8 cellular contexts compared by ENCODE assay signal in genomic region chr9:128552153-128552743, GRCh38. TPM values are rescaled to one million over a fixed set of nuclear protein-coding genes. Genes with fewer than 3 reads are reported as not detected.
DNase-seq lines count a peak whose midpoint lies in the region; ATAC-seq, FAIRE-seq and TF ChIP-seq lines count a peak whose summit lies in the region.

Gene SPTAN1, plus strand, starts transcription at chr9:128552587. Its CDS starts 14,154 bp downstream, at chr9:128566741.

- CTCF ChIA-PET in WTC11 (lab: Charles Lee) = interaction anchor here (0.6 to 4.0 kb wide), 8 partner anchors 31 to 266 kb away, joined by 3 to 26 read pairs (median 4); partner anchors contain the start of genes CERCAM, COQ4 and ENDOG

- peak within 1 kb of the TSS; percentile 93 to 99 (median 97) for H3K27ac ChIP-seq in spleen

- POLR2A ChIA-PET in WTC11 (lab: Charles Lee) = interaction anchor here (1.0 to 1.8 kb wide), 5 partner anchors 10 to 137 kb away, joined by 3 to 5 read pairs (median 3); partner anchors contain the start of genes GLE1 and SET

- TF ChIP-seq POLR2A in GM18951 (IDR thresholded peaks at IDR 0.05; ENCODE audit: extremely low read depth, insufficient read depth, insufficient read length) = peak; percentile 100
- TF ChIP-seq POLR2A in spleen (IDR thresholded peaks at IDR 0.05) = peak; percentile 86 to 96 (median 93)

- H3K27me3 ChIP-seq in bronchial epithelial cell (ENCODE audit: control insufficient read depth, insufficient read depth, low read length) = no peaks in the 10 kb centered on the region
- no peaks in the 10 kb centered on the region for H3K27me3 ChIP-seq in spleen (replicated peaks in 1 of 7)

- no peaks in the 10 kb centered on the region for H3K9me3 ChIP-seq in spleen

- peak; percentile 99 for DNase-seq in AG08396 (ENCODE audit: low spot score)
- DNase-seq in NCI-H226 = peak; percentile 95
- peak; percentile 96 for DNase-seq in WTC11 (ENCODE audit: low spot score)
- peak; percentile 77 for DNase-seq in bronchial epithelial cell (ENCODE audit: low read depth)
- peak; percentile 91 for DNase-seq in inferior parietal cortex (ENCODE audit: extremely low spot score)
- DNase-seq in spleen = peak; percentile 98

- intact Hi-C loops in spleen (cut with DNase I; ENCODE audit: low total_unique reads) = loop anchor here (10.0 kb wide), 1 partner anchor 47 kb away; the partner anchor contains the start of gene GLE1

- peaks cover 31% of the 10 kb centered on the region for H3K4me1 Mint-ChIP-seq in WTC11

- TF ChIP-seq CTCF in WTC11 (IDR thresholded peaks at IDR 0.05) (no peak), bronchial epithelial cell (IDR thresholded peaks at IDR 0.05; ENCODE audit: insufficient read depth, low read length, severe bottlenecking) (peak; percentile 5), spleen (IDR thresholded peaks at IDR 0.05 in 8 of 11, conservative IDR thresholded peaks at IDR 0.05 in 3 of 11) (peak in 7 of 11 experiments; percentile 15 to 46 (median 25))

- in situ Hi-C loops in GM18951 (cut with MboI; ENCODE audit: low sequenced_read_pairs, unreplicated experiment) = no loop called here

- H3K36me3 Mint-ChIP-seq in WTC11 = no peaks in the 10 kb centered on the region

- H3K27ac Mint-ChIP-seq in WTC11 = peak within 1 kb of the TSS; percentile 99

- H3K36me3 ChIP-seq in bronchial epithelial cell (ENCODE audit: control insufficient read depth, insufficient read depth, low read length) (no peaks in the 10 kb centered on the region), spleen (no peaks in the 10 kb centered on the region)

- H3K4me3 ChIP-seq in bronchial epithelial cell (ENCODE audit: low read depth, low read length) (peak within 1 kb of the TSS; percentile 75), spleen (peak within 1 kb of the TSS; percentile 84 to 97 (median 92))

- H3K9me3 Mint-ChIP-seq in WTC11 = no peaks in the 10 kb centered on the region

- ATAC-seq in HG03159 (IDR thresholded peaks at IDR 0.05; ENCODE audit: unreplicated experiment) (peak; percentile 68), WTC11 (peak; percentile 85)

- 0 to 1% (median 1%) methylated on average over 27 to 81 of the region's 81 CpGs for WGBS in spleen, 5 donors

- H3K27me3 Mint-ChIP-seq in WTC11 (ENCODE audit: low read depth) = peaks cover 3% of the 10 kb centered on the region; the same call in 1 of the 2 replicates

- H3K4me3 Mint-ChIP-seq in WTC11 = peak within 1 kb of the TSS; percentile 92

- H3K4me1 ChIP-seq in spleen = peaks cover 33 to 72% (median 63%) of the 10 kb centered on the region in 6 donors

- no peak for FAIRE-seq in bronchial epithelial cell (lab: Jason Lieb, UNC)

TF ChIP-seq in WTC11, 78 proteins besides CTCF, POLR2A, EP300 and RAD21:
- TF ChIP-seq SP1 (CRISPR knock-in tag; conservative IDR thresholded peaks at IDR 0.05) = peak; percentile 69
- TF ChIP-seq AR (CRISPR knock-in tag; IDR thresholded peaks at IDR 0.05) = no peak
- TF ChIP-seq CBFB (CRISPR knock-in tag; IDR thresholded peaks at IDR 0.05; ENCODE audit: low read depth) = peak; percentile 62; the same call in 1 of the 2 replicates
- TF ChIP-seq ZNF232 (CRISPR knock-in tag; IDR thresholded peaks at IDR 0.05) = peak; percentile 19; the same call in 1 of the 2 replicates
- peak; percentile 68; the same call in 1 of the 2 replicates for TF ChIP-seq ZNF416 (CRISPR knock-in tag; IDR thresholded peaks at IDR 0.05)
- no peak for TF ChIP-seq JAZF1 (CRISPR knock-in tag; IDR thresholded peaks at IDR 0.05)
- peak; percentile 53; the same call in 1 of the 2 replicates for TF ChIP-seq E2F5 (CRISPR knock-in tag; IDR thresholded peaks at IDR 0.05)
- TF ChIP-seq GABPB1 (CRISPR knock-in tag; IDR thresholded peaks at IDR 0.05) = no peak
- TF ChIP-seq MAX (CRISPR knock-in tag; IDR thresholded peaks at IDR 0.05) = peak; percentile 34; the same call in 1 of the 2 replicates
- peak; percentile 69; the same call in 1 of the 2 replicates for TF ChIP-seq CREM (CRISPR knock-in tag; IDR thresholded peaks at IDR 0.05)
- TF ChIP-seq CREB1 (CRISPR knock-in tag; IDR thresholded peaks at IDR 0.05) = no peak
- TF ChIP-seq TP53 (CRISPR knock-in tag; IDR thresholded peaks at IDR 0.05) = peak; percentile 86; the same call in 1 of the 2 replicates
- peak; percentile 57; the same call in 1 of the 2 replicates for TF ChIP-seq ZNF263 (CRISPR knock-in tag; IDR thresholded peaks at IDR 0.05; ENCODE audit: low read depth)
- TF ChIP-seq NR3C1 (CRISPR knock-in tag; conservative IDR thresholded peaks at IDR 0.05; ENCODE audit: low read depth) = 0 out of 2 replicates have a peak, but pooled peaks have one; percentile 37
- peak; percentile 63; the same call in 1 of the 2 replicates for TF ChIP-seq ZSCAN18 (CRISPR knock-in tag; IDR thresholded peaks at IDR 0.05)
- TF ChIP-seq ZBTB21 (CRISPR knock-in tag; IDR thresholded peaks at IDR 0.05; ENCODE audit: borderline replicate concordance) = peak; percentile 63; the same call in 1 of the 2 replicates
- TF ChIP-seq ELF4 (CRISPR knock-in tag; IDR thresholded peaks at IDR 0.05; ENCODE audit: low read depth) = 0 out of 2 replicates have a peak, but pooled peaks have one; percentile 75
- peak; percentile 12; the same call in 1 of the 2 replicates for TF ChIP-seq ZNF423 (CRISPR knock-in tag; IDR thresholded peaks at IDR 0.05)
- 0 out of 2 replicates have a peak, but pooled peaks have one; percentile 14 for TF ChIP-seq NFE2L1 (CRISPR knock-in tag; IDR thresholded peaks at IDR 0.05)

RNA-seq across cellular contexts. Expression of gene SPTAN1, which starts in this region (rescaled TPM):
- total RNA-seq in WTC11 (2021) = 213 to 255 TPM (median 224 TPM) in 3 replicates
- 159 and 277 TPM in 2 replicates for total RNA-seq in bronchial epithelial cell
- 100 to 1,000 TPM; 228 to 386 (median 292) TPM for total RNA-seq in spleen
- 100 to 1,000 TPM in 2 of 3 donors, 10 to 100 TPM in 1; 83.4 to 147 (median 118) TPM for polyA plus RNA-seq in spleen

Comparison
In these comparisons a context has a peak if more than half of its experiments do, and no peak if none do; other contexts are left out.
1. Peak in every context shown above with its lines: DNase-seq, ATAC-seq, H3K4me3 ChIP-seq and H3K27ac ChIP-seq.